Comparison of ENCODE assay signal across 8 cellular contexts in genomic region chr7:105652359-105652993, GRCh38.
DNase-seq lines count a peak whose midpoint lies in the region; ATAC-seq and TF ChIP-seq lines count a peak whose summit lies in the region.

No MANE protein-coding gene starts in this region.

- intact Hi-C loops in activated CD4-positive, alpha-beta memory T cell treated with anti-CD3 and anti-CD28 coated beads for 36 hours (cut with micrococcal nuclease) = loop anchor here (1.0 kb wide), 2 partner anchors 108 to 357 kb away; no protein-coding TSS in a partner anchor

- peaks cover 10% of the 10 kb centered on the region for H3K4me1 Mint-ChIP-seq in activated CD4-positive, alpha-beta memory T cell treated with anti-CD3 and anti-CD28 coated beads for 36 hours (ENCODE audit: low read depth)
- H3K4me1 Mint-ChIP-seq in mesothelial cell of epicardium = peaks cover 29% of the 10 kb centered on the region

- no peaks in the 10 kb centered on the region for H3K27me3 Mint-ChIP-seq in activated CD4-positive, alpha-beta memory T cell treated with anti-CD3 and anti-CD28 coated beads for 36 hours
- H3K27me3 Mint-ChIP-seq in mesothelial cell of epicardium (ENCODE audit: low read depth) = no peaks in the 10 kb centered on the region

- no peaks in the 10 kb centered on the region for H3K9me3 Mint-ChIP-seq in activated CD4-positive, alpha-beta memory T cell treated with anti-CD3 and anti-CD28 coated beads for 36 hours
- no peaks in the 10 kb centered on the region for H3K9me3 Mint-ChIP-seq in mesothelial cell of epicardium

- H3K4me3 Mint-ChIP-seq in activated CD4-positive, alpha-beta memory T cell treated with anti-CD3 and anti-CD28 coated beads for 36 hours = no peak overlapping the region
- H3K4me3 Mint-ChIP-seq in mesothelial cell of epicardium = no peak overlapping the region

- POLR2A ChIA-PET in activated CD4-positive, alpha-beta memory T cell treated with anti-CD3 and anti-CD28 coated beads for 36 hours (lab: Charles Lee) = no interaction called here

- ATAC-seq in GM18909 (IDR thresholded peaks at IDR 0.05; ENCODE audit: poor library complexity, unreplicated experiment) (peak; percentile 88), HG03442 (IDR thresholded peaks at IDR 0.05; ENCODE audit: unreplicated experiment) (peak; percentile 87)

- H3K27ac Mint-ChIP-seq in activated CD4-positive, alpha-beta memory T cell treated with anti-CD3 and anti-CD28 coated beads for 36 hours = no peak overlapping the region
- no peak overlapping the region for H3K27ac Mint-ChIP-seq in mesothelial cell of epicardium

- TF ChIP-seq CTCF in mesothelial cell of epicardium (IDR thresholded peaks at IDR 0.05; ENCODE audit: unreplicated experiment) = peak; percentile 82

- peak; percentile 55 to 68 for DNase-seq in AML-193 (lab: John Stamatoyannopoulos, UW)
- DNase-seq in NCI-H748 (lab: John Stamatoyannopoulos, UW; ENCODE audit: unreplicated experiment) = peak; percentile 75
- DNase-seq in activated CD4-positive, alpha-beta memory T cell treated with anti-CD3 and anti-CD28 coated beads for 36 hours = peak; percentile 75
- peak; percentile 17 for DNase-seq in effector CD8-positive, alpha-beta T cell (lab: John Stamatoyannopoulos, UW)
- DNase-seq in mesothelial cell of epicardium (ENCODE audit: low spot score in 2 of 2, unreplicated experiment in 2 of 2) = peak; percentile 56 to 80
- peak; percentile 49 for DNase-seq in stimulated activated CD8-positive, alpha-beta memory T cell treated with anti-CD3 and anti-CD28 coated beads, Interleukin-4, amount 100 ng/mL, for 24 hours (ENCODE audit: low read depth)

- CTCF ChIA-PET in activated CD4-positive, alpha-beta memory T cell treated with anti-CD3 and anti-CD28 coated beads for 36 hours (lab: Charles Lee) = interaction anchor here (0.8 to 4.1 kb wide), 15 partner anchors 11 to 502 kb away, joined by 3 to 43 read pairs (median 4); no protein-coding TSS in a partner anchor

- H3K36me3 Mint-ChIP-seq in activated CD4-positive, alpha-beta memory T cell treated with anti-CD3 and anti-CD28 coated beads for 36 hours = peaks cover 3% of the 10 kb centered on the region
- no peaks in the 10 kb centered on the region for H3K36me3 Mint-ChIP-seq in mesothelial cell of epicardium

Comparison
In these comparisons a context has a peak if more than half of its experiments do, and no peak if none do; other contexts are left out.
1. Peak in every context shown above with its lines: DNase-seq and ATAC-seq.
2. DNase-seq: peak in every context shown above with its lines; median percentile 75 in NCI-H748; 75 in activated CD4-positive, alpha-beta memory T cell treated with anti-CD3 and anti-CD28 coated beads for 36 hours; 68 in mesothelial cell of epicardium; 62 in AML-193; 49 in stimulated activated CD8-positive, alpha-beta memory T cell treated with anti-CD3 and anti-CD28 coated beads, Interleukin-4, amount 100 ng/mL, for 24 hours; 17 in effector CD8-positive, alpha-beta T cell.